10 cellular contexts compared by ENCODE assay signal in genomic region chr4:80069837-80070788, GRCh38. TPM values are rescaled to one million over a fixed set of nuclear protein-coding genes. Genes with fewer than 3 reads are reported as not detected.
DNase-seq lines count a peak whose midpoint lies in the region; ATAC-seq, FAIRE-seq and TF ChIP-seq lines count a peak whose summit lies in the region.
"Had no signal": no experiment of that assay in that cellular context is flagged by ENCODE, and none has a peak within 500 bp of the region (broad histone marks: within the 10 kb centered on the region; RNA-seq: fewer than 3 reads in every experiment).

No MANE protein-coding gene starts in this region.

- H4K20me1 ChIP-seq in IMR-90 (ENCODE audit: insufficient read depth, low read length) (peaks cover 3% of the 10 kb centered on the region; the same call in 1 of the 2 replicates), endothelial cell of umbilical vein (replicated peaks; ENCODE audit: control insufficient read depth, extremely low read depth, insufficient read depth, low read length) (no peaks in the 10 kb centered on the region)

- peak overlapping the region; percentile 69; the same call in 1 of the 2 replicates for H3K23ac ChIP-seq in IMR-90 (ENCODE audit: low read depth, low read length)
- H3K23ac ChIP-seq in trophoblast cell (ENCODE audit: low read length) = no peak overlapping the region

- H4K12ac ChIP-seq in trophoblast cell (ENCODE audit: low read depth, low read length) = no peak overlapping the region

- no peak overlapping the region for H3K56ac ChIP-seq in IMR-90 (ENCODE audit: extremely low read depth, insufficient read depth, low read length)

- peak overlapping the region in 1 of 2 experiments; percentile 37; a peak in 1 of 4 replicates for H4K8ac ChIP-seq in IMR-90 (ENCODE audit: low read depth in 2 of 2, low read length in 2 of 2)
- H4K8ac ChIP-seq in trophoblast cell (ENCODE audit: low read depth, low read length) = no peak overlapping the region

- peaks cover 39% of the 10 kb centered on the region for H3K36me3 Mint-ChIP-seq in activated CD4-positive, alpha-beta T cell treated with anti-CD3 and anti-CD28 coated beads, Interleukin-2, amount 10 ng/mL, durations not matched to agents 24 days and 14 days (ENCODE audit: low read depth)

- peaks cover 1% of the 10 kb centered on the region; the same call in 1 of the 2 replicates for H3K4me1 ChIP-seq in IMR-90 (ENCODE audit: control insufficient read depth, insufficient read depth, low read length)
- peaks cover 36% of the 10 kb centered on the region for H3K4me1 ChIP-seq in endothelial cell of umbilical vein (ENCODE audit: control insufficient read depth, extremely low read depth, insufficient read depth, low read length)
- H3K4me1 ChIP-seq in trophoblast cell (ENCODE audit: control insufficient read depth in 1 of 2, insufficient read depth in 2 of 2, low read length in 2 of 2) = peaks cover 0 to 2% of the 10 kb centered on the region in 2 experiments

- H3K9me3 ChIP-seq in IMR-90 (ENCODE audit: control insufficient read depth, insufficient read depth, low read length) (no peaks in the 10 kb centered on the region), endothelial cell of umbilical vein (replicated peaks; ENCODE audit: control insufficient read depth, insufficient read depth, low read length) (no peaks in the 10 kb centered on the region), trophoblast cell (ENCODE audit: insufficient read depth, low read depth, low read length) (no peaks in the 10 kb centered on the region)
- H3K9me3 ChIP-seq: pancreas had no signal

- peak overlapping the region; percentile 49 for H3K27ac Mint-ChIP-seq in activated CD4-positive, alpha-beta T cell treated with anti-CD3 and anti-CD28 coated beads, Interleukin-2, amount 10 ng/mL, durations not matched to agents 24 days and 14 days

- H2BK12ac ChIP-seq in trophoblast cell (ENCODE audit: low read length) = no peak overlapping the region

- H4K91ac ChIP-seq in IMR-90 (ENCODE audit: insufficient read depth, low read depth, low read length) (no peak overlapping the region), trophoblast cell (ENCODE audit: low read depth, low read length) (no peak overlapping the region)

- peak overlapping the region; percentile 98 for H3K4me2 ChIP-seq in IMR-90 (ENCODE audit: low read depth, low read length)
- H3K4me2 ChIP-seq in endothelial cell of umbilical vein (ENCODE audit: insufficient read depth, low read length) = peak overlapping the region; percentile 94
- H3K4me2 ChIP-seq in trophoblast cell (ENCODE audit: low read length) = no peak overlapping the region

- TF ChIP-seq CTCF in IMR-90 (conservative IDR thresholded peaks at IDR 0.05; ENCODE audit: low read depth, low read length) (no peak), endothelial cell of umbilical vein (IDR thresholded peaks at IDR 0.05; ENCODE audit: extremely low read depth in 1 of 2, insufficient read depth in 1 of 2, low read depth in 1 of 2, low read length in 2 of 2) (no peak)

- no peak for TF ChIP-seq RAD21 in IMR-90 (IDR thresholded peaks at IDR 0.05; ENCODE audit: low read length)

- peak overlapping the region; percentile 44; the same call in 1 of the 2 replicates for H4K5ac ChIP-seq in IMR-90 (ENCODE audit: low read depth, low read length)

- H3K79me1 ChIP-seq in IMR-90 (ENCODE audit: low read depth in 1 of 2, low read length in 2 of 2) (peaks cover 21 to 35% of the 10 kb centered on the region in 2 experiments), trophoblast cell (ENCODE audit: low read length) (peaks cover 9% of the 10 kb centered on the region)

- H2AK5ac ChIP-seq in IMR-90 (ENCODE audit: low read depth, low read length) = 0 out of 2 replicates have a peak overlapping the region, but pooled peaks have one; percentile 20
- H2AK5ac ChIP-seq in trophoblast cell (ENCODE audit: low read length) = no peak overlapping the region

- H3K79me2 ChIP-seq in endothelial cell of umbilical vein (ENCODE audit: control insufficient read depth, insufficient read depth, low read length) = peaks cover 37% of the 10 kb centered on the region
- H3K79me2 ChIP-seq in trophoblast cell (ENCODE audit: control insufficient read depth, insufficient read depth, low read length, poor library complexity) = peaks cover 8% of the 10 kb centered on the region

- H2BK120ac ChIP-seq in IMR-90 (ENCODE audit: low read depth, low read length) = peak overlapping the region; percentile 2; the same call in 1 of the 2 replicates
- H2BK120ac ChIP-seq in trophoblast cell (ENCODE audit: insufficient read depth, low read length, poor library complexity) = no peak overlapping the region

- H2BK5ac ChIP-seq in IMR-90 (ENCODE audit: low read depth, low read length, poor library complexity, severe bottlenecking) = peak overlapping the region; percentile 59
- no peak overlapping the region for H2BK5ac ChIP-seq in trophoblast cell (ENCODE audit: low read depth, low read length, poor library complexity)

- H3K9ac ChIP-seq in IMR-90 (ENCODE audit: low read depth, low read length) = peak overlapping the region; percentile 52; the same call in 1 of the 2 replicates
- peak overlapping the region; percentile 76 for H3K9ac ChIP-seq in endothelial cell of umbilical vein (replicated peaks; ENCODE audit: extremely low read depth, insufficient read depth, low read length)
- no peak overlapping the region for H3K9ac ChIP-seq in trophoblast cell (ENCODE audit: low read length)

- H2BK20ac ChIP-seq in IMR-90 (ENCODE audit: low read depth, low read length) = no peak overlapping the region

- POLR2A ChIA-PET in IMR-90 (lab: Charles Lee; ENCODE audit: unreplicated experiment) = no interaction called here
- POLR2A ChIA-PET in endothelial cell of umbilical vein (lab: Charles Lee) = no interaction called here

- H3K18ac ChIP-seq in IMR-90 (ENCODE audit: low read depth, low read length) = peak overlapping the region; percentile 8; the same call in 1 of the 2 replicates
- no peak overlapping the region for H3K18ac ChIP-seq in trophoblast cell (ENCODE audit: low read length)

- H3K27me3 ChIP-seq in IMR-90 (ENCODE audit: control insufficient read depth, insufficient read depth, low read length) (no peaks in the 10 kb centered on the region), endothelial cell of umbilical vein (ENCODE audit: control insufficient read depth in 2 of 2, insufficient read depth in 2 of 2, low read length in 2 of 2) (no peaks in the 10 kb centered on the region), trophoblast cell (ENCODE audit: insufficient read depth, low read length) (peaks cover 2% of the 10 kb centered on the region)
- H3K27me3 ChIP-seq: pancreas had no signal

- H2AFZ ChIP-seq in IMR-90 (replicated peaks; ENCODE audit: low read length, poor library complexity) (no peak overlapping the region), endothelial cell of umbilical vein (ENCODE audit: low read depth, low read length) (no peak overlapping the region), trophoblast cell (ENCODE audit: insufficient read depth, low read length, poor library complexity) (no peak overlapping the region)

- H3K27me3 Mint-ChIP-seq in activated CD4-positive, alpha-beta T cell treated with anti-CD3 and anti-CD28 coated beads, Interleukin-2, amount 10 ng/mL, durations not matched to agents 24 days and 14 days = peaks cover 2% of the 10 kb centered on the region

- no TSS peak for BruUV-seq in IMR-90 (replicated peaks; lab: Mats Ljungman, UMichigan)
- BruUV-seq in endothelial cell of umbilical vein (replicated peaks; lab: Mats Ljungman, UMichigan) = TSS peak; percentile 36

- WGBS in IMR-90 (ENCODE audit: extremely low coverage in 2 of 2, insufficient read length in 1 of 2), 2 experiments = no CpG with 5 or more reads among the region's 2 CpGs
- WGBS in trophoblast cell (ENCODE audit: extremely low coverage, insufficient coverage, insufficient read length) = no CpG with 5 or more reads among the region's 2 CpGs

- FAIRE-seq in endothelial cell of umbilical vein (lab: Jason Lieb, UNC) = peak; percentile 38
- FAIRE-seq: pancreas had no signal

- H3K36me3 ChIP-seq in IMR-90 (ENCODE audit: control insufficient read depth, insufficient read depth, low read length) (peaks cover 15% of the 10 kb centered on the region), endothelial cell of umbilical vein (ENCODE audit: control insufficient read depth in 2 of 2, extremely low read depth in 1 of 2, insufficient read depth in 2 of 2, low read length in 2 of 2) (peaks cover 0 to 6% of the 10 kb centered on the region in 2 experiments), trophoblast cell (ENCODE audit: control insufficient read depth in 1 of 2, insufficient read depth in 2 of 2, low read length in 2 of 2) (peaks cover 0 to 3% of the 10 kb centered on the region in 2 experiments)
- H3K36me3 ChIP-seq: pancreas had no signal

- no peak overlapping the region for H2AK9ac ChIP-seq in IMR-90 (replicated peaks; ENCODE audit: low read depth, low read length, poor library complexity)

- dilution Hi-C loops in IMR-90 (cut with HindIII; ENCODE audit: low sequenced_read_pairs, unreplicated experiment) (no loop called here), endothelial cell of umbilical vein (cut with MboI; ENCODE audit: extremely low pct_ligation_motif_present, low sequenced_read_pairs) (no loop called here)

- no peak for DNase-seq in activated CD4-positive, alpha-beta T cell treated with anti-CD3 and anti-CD28 coated beads, Interleukin-2, amount 10 ng/mL, durations not matched to agents 24 days and 14 days
- DNase-seq in activated CD4-positive, alpha-beta T cell treated with anti-CD3 and anti-CD28 coated beads for 4 hours = no peak
- DNase-seq in IMR-90 = peak; percentile 56
- DNase-seq in endothelial cell of umbilical vein (ENCODE audit: low read depth, low spot score) = peak; percentile 17
- DNase-seq in superior temporal gyrus (ENCODE audit: extremely low spot score) = peak; percentile 22
- no peak for DNase-seq in trophoblast cell
- DNase-seq in NCI-H146 treated with DMSO at 0.1 percent for 48 hours (lab: John Stamatoyannopoulos, UW; ENCODE audit: unreplicated experiment) = no peak
- DNase-seq: pancreas had no signal

- peak overlapping the region; percentile 32; the same call in 1 of the 2 replicates for H3K4me3 ChIP-seq in IMR-90 (ENCODE audit: insufficient read depth, low read depth, low read length)
- H3K4me3 ChIP-seq in endothelial cell of umbilical vein (replicated peaks in 1 of 3; ENCODE audit: insufficient read depth in 1 of 3, low read depth in 1 of 3, low read length in 3 of 3) = peak overlapping the region in 2 of 3 experiments; percentile 88 to 95
- H3K4me3 ChIP-seq in trophoblast cell (ENCODE audit: low read depth, low read length) = no peak overlapping the region

- H3K9me1 ChIP-seq in IMR-90 (ENCODE audit: insufficient read depth, low read length) (peaks cover 3% of the 10 kb centered on the region; the same call in 1 of the 2 replicates), endothelial cell of umbilical vein (replicated peaks; ENCODE audit: control insufficient read depth, extremely low read depth, insufficient read depth, low read length) (no peaks in the 10 kb centered on the region)

- TF ChIP-seq POLR2A in IMR-90 (IDR thresholded peaks at IDR 0.05; ENCODE audit: low read depth, low read length) (no peak), endothelial cell of umbilical vein (IDR thresholded peaks at IDR 0.05; ENCODE audit: low read depth, low read length) (no peak)

- H3K14ac ChIP-seq in IMR-90 (replicated peaks; ENCODE audit: low read depth, low read length) (peak overlapping the region; percentile 66), trophoblast cell (ENCODE audit: low read length) (no peak overlapping the region)

- in situ Hi-C loops in IMR-90 (cut with MboI; ENCODE audit: low sequenced_read_pairs) = loop anchor here (5.0 kb wide), 1 partner anchor 112 kb away; no protein-coding TSS in a partner anchor

- ATAC-seq in IMR-90 (ENCODE audit: low read depth) (no peak), HG03159 (IDR thresholded peaks at IDR 0.05; ENCODE audit: unreplicated experiment) (no peak)
- ATAC-seq: pancreas had no signal

- peaks cover 60% of the 10 kb centered on the region for H3K4me1 Mint-ChIP-seq in activated CD4-positive, alpha-beta T cell treated with anti-CD3 and anti-CD28 coated beads, Interleukin-2, amount 10 ng/mL, durations not matched to agents 24 days and 14 days

- H3K27ac ChIP-seq in IMR-90 (ENCODE audit: insufficient read depth, low read length) = peak overlapping the region; percentile 17; the same call in 1 of the 2 replicates
- peak overlapping the region; percentile 57 for H3K27ac ChIP-seq in endothelial cell of umbilical vein (ENCODE audit: insufficient read depth, low read depth, low read length)
- H3K27ac ChIP-seq in trophoblast cell (ENCODE audit: low read depth, low read length) = no peak overlapping the region
- H3K27ac ChIP-seq: C4-2B had no signal

- peak overlapping the region; percentile 97 for H3K4me3 Mint-ChIP-seq in activated CD4-positive, alpha-beta T cell treated with anti-CD3 and anti-CD28 coated beads, Interleukin-2, amount 10 ng/mL, durations not matched to agents 24 days and 14 days

- H3K4ac ChIP-seq in IMR-90 (ENCODE audit: low read depth, low read length) = no peak overlapping the region
- no peak overlapping the region for H3K4ac ChIP-seq in trophoblast cell (ENCODE audit: low read depth, low read length)

- CTCF ChIA-PET in IMR-90 (lab: Yijun Ruan, JAX) = interaction anchor here (0.6 to 1.0 kb wide), 3 partner anchors 114 to 219 kb away, joined by 3 read pairs; no protein-coding TSS in a partner anchor
- CTCF ChIA-PET in endothelial cell of umbilical vein (lab: Charles Lee) = interaction anchor here (0.9 to 1.4 kb wide), 5 partner anchors 10 to 153 kb away, joined by 3 to 5 read pairs (median 5); no protein-coding TSS in a partner anchor

- peaks cover 1% of the 10 kb centered on the region for H3K9me3 Mint-ChIP-seq in activated CD4-positive, alpha-beta T cell treated with anti-CD3 and anti-CD28 coated beads, Interleukin-2, amount 10 ng/mL, durations not matched to agents 24 days and 14 days

- no peak overlapping the region for H2BK15ac ChIP-seq in IMR-90 (ENCODE audit: low read depth, low read length)

- intact Hi-C loops in activated CD4-positive, alpha-beta T cell treated with anti-CD3 and anti-CD28 coated beads, Interleukin-2, amount 10 ng/mL, durations not matched to agents 24 days and 14 days (cut with micrococcal nuclease) = loop anchor here (1.0 to 10.0 kb wide), 4 partner anchors 12 to 1295 kb away; partner anchors contain the start of gene BMP2K
- intact Hi-C loops in IMR-90 (cut with micrococcal nuclease) (loop anchor here (5.0 to 10.0 kb wide), 3 partner anchors 215 to 1118 kb away; no protein-coding TSS in a partner anchor), endothelial cell of umbilical vein (cut with micrococcal nuclease) (loop anchor here (10.0 kb wide), 1 partner anchor 265 kb away; the partner anchor contains the start of gene CFAP299)

RNA-seq across cellular contexts. Expression of gene ANTXR2, which starts 2.9 kb away (rescaled TPM):
- total RNA-seq in activated CD4-positive, alpha-beta T cell treated with anti-CD3 and anti-CD28 coated beads, Interleukin-2, amount 10 ng/mL, durations not matched to agents 24 days and 14 days = 8.2 and 10.6 TPM in 2 replicates
- total RNA-seq in IMR-90 (2012; rRNA removed) (88.5 and 115 TPM in 2 replicates), endothelial cell of umbilical vein (64.6 and 71.9 TPM in 2 replicates)
- polyA plus RNA-seq in IMR-90 (2012; rRNA removed) (36.5 and 46.8 TPM in 2 replicates), endothelial cell of umbilical vein (4.6 and 6.6 TPM in 2 replicates)
- polyA plus RNA-seq in IMR-90 (2012; cell fraction: cytosol; rRNA removed) = 7.4 and 14.9 TPM in 2 replicates
- 3.8 and 22.8 TPM in 2 replicates for polyA plus RNA-seq in IMR-90 (2012; cell fraction: nucleus; rRNA removed; ENCODE audit: low replicate concordance)
- polyA plus RNA-seq in endothelial cell of umbilical vein (2011; cell fraction: cytosol; rRNA removed) = 13.2 and 13.5 TPM in 2 replicates
- polyA plus RNA-seq in endothelial cell of umbilical vein (2011; cell fraction: nucleus; rRNA removed) = 15.0 and 21.8 TPM in 2 replicates
- 60.4 and 88.5 TPM in 2 replicates for polyA plus RNA-seq in endothelial cell of umbilical vein (2012)
- 19.8 and 21.8 TPM in 2 replicates for polyA minus RNA-seq in endothelial cell of umbilical vein
- not detected for polyA minus RNA-seq in endothelial cell of umbilical vein (2011; cell fraction: cytosol; rRNA and poly(A)+ RNA removed)
- 39.5 and 44.4 TPM in 2 replicates for polyA minus RNA-seq in endothelial cell of umbilical vein (2011; cell fraction: nucleus; rRNA and poly(A)+ RNA removed)
- polyA plus RNA-seq in trophoblast cell (2013) = 8.8 and 9.2 TPM in 2 replicates

Comparison
In these comparisons a context has a peak if more than half of its experiments do, and no peak if none do; other contexts are left out.
1. DNase-seq: peak in IMR-90 (single experiment), endothelial cell of umbilical vein (single experiment) and superior temporal gyrus (single experiment); none in activated CD4-positive, alpha-beta T cell treated with anti-CD3 and anti-CD28 coated beads, Interleukin-2, amount 10 ng/mL, durations not matched to agents 24 days and 14 days (single experiment), activated CD4-positive, alpha-beta T cell treated with anti-CD3 and anti-CD28 coated beads for 4 hours (0 of 2), trophoblast cell (0 of 2) and NCI-H146 treated with DMSO at 0.1 percent for 48 hours (single experiment).